ENCODE assay signal across 2 cellular contexts in genomic region chr11:92801685-92802084, GRCh38.
TF ChIP-seq lines count a peak whose summit lies in the region.

No MANE protein-coding gene starts in this region.

TF ChIP-seq in HepG2, 621 proteins besides CTCF, POLR2A, EP300 and RAD21 (continued from another document):
- TF ChIP-seq, protein P1, sequence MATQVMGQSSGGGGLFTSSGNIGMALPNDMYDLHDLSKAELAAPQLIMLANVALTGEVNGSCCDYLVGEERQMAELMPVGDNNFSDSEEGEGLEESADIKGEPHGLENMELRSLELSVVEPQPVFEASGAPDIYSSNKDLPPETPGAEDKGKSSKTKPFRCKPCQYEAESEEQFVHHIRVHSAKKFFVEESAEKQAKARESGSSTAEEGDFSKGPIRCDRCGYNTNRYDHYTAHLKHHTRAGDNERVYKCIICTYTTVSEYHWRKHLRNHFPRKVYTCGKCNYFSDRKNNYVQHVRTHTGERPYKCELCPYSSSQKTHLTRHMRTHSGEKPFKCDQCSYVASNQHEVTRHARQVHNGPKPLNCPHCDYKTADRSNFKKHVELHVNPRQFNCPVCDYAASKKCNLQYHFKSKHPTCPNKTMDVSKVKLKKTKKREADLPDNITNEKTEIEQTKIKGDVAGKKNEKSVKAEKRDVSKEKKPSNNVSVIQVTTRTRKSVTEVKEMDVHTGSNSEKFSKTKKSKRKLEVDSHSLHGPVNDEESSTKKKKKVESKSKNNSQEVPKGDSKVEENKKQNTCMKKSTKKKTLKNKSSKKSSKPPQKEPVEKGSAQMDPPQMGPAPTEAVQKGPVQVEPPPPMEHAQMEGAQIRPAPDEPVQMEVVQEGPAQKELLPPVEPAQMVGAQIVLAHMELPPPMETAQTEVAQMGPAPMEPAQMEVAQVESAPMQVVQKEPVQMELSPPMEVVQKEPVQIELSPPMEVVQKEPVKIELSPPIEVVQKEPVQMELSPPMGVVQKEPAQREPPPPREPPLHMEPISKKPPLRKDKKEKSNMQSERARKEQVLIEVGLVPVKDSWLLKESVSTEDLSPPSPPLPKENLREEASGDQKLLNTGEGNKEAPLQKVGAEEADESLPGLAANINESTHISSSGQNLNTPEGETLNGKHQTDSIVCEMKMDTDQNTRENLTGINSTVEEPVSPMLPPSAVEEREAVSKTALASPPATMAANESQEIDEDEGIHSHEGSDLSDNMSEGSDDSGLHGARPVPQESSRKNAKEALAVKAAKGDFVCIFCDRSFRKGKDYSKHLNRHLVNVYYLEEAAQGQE (IDR thresholded peaks at IDR 0.05; ENCODE audit: borderline replicate concordance in 1 of 2, low read depth in 1 of 2, low read length in 2 of 2): peak; percentile 15 to 76

TF ChIP-seq in WTC11, 78 proteins besides CTCF, POLR2A, EP300 and RAD21 (continued from another document):
- no peak for TF ChIP-seq ETV6 (CRISPR knock-in tag; IDR thresholded peaks at IDR 0.05)
- TF ChIP-seq, protein P2, sequence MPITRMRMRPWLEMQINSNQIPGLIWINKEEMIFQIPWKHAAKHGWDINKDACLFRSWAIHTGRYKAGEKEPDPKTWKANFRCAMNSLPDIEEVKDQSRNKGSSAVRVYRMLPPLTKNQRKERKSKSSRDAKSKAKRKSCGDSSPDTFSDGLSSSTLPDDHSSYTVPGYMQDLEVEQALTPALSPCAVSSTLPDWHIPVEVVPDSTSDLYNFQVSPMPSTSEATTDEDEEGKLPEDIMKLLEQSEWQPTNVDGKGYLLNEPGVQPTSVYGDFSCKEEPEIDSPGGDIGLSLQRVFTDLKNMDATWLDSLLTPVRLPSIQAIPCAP (CRISPR knock-in tag; IDR thresholded peaks at IDR 0.05): no peak
